Comparison of ENCODE assay signal across 8 cellular contexts in the genomic region with DNA sequence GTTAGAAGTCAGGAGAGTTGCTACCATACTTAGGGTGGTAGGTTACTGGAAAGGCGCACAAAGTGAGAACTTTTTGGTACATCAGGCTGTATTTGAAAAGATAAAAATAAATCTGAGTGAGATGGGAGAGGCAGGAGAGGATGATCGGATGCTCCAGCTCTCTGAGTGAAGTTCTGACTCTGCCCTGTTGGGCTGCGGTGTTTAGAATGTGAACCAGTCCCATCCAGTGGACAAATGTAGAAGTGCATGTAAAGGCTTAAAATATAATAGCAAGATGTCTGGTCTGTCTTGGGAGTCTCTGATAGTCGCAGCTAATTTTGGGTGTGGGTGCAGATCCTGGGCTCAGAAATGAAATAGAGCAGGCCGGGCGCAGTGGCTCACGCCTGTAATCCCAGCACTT. TPM values are rescaled to one million over a fixed set of nuclear protein-coding genes. Genes with fewer than 3 reads are reported as not detected.
DNase-seq lines count a peak whose midpoint lies in the region; ATAC-seq and TF ChIP-seq lines count a peak whose summit lies in the region.

No MANE protein-coding gene starts in this region.

- peaks cover 10% of the 10 kb centered on the region for H3K27me3 Mint-ChIP-seq in T-helper 2 cell treated with Interferon-gamma antibody and Interleukin-4, amounts not matched to agents 5 μg/mL and 100 μg/mL, for 36 hours (ENCODE audit: low read depth)

- H3K9me3 Mint-ChIP-seq in T-helper 2 cell treated with Interferon-gamma antibody and Interleukin-4, amounts not matched to agents 5 μg/mL and 100 μg/mL, for 36 hours: no peaks in the 10 kb centered on the region

- no peaks in the 10 kb centered on the region for H3K36me3 ChIP-seq in body of pancreas (replicated peaks in 1 of 2; ENCODE audit: insufficient read depth in 1 of 2, low read depth in 2 of 2)
- no peaks in the 10 kb centered on the region for H3K36me3 ChIP-seq in spleen

- TF ChIP-seq POLR2A in body of pancreas (IDR thresholded peaks at IDR 0.05): no peak
- TF ChIP-seq POLR2A in spleen (IDR thresholded peaks at IDR 0.05): no peak

- TF ChIP-seq CTCF in body of pancreas (IDR thresholded peaks at IDR 0.05): peak; percentile 53 to 95 (median 90)
- peak; percentile 34 to 76 (median 70) for TF ChIP-seq CTCF in spleen (IDR thresholded peaks at IDR 0.05 in 8 of 11, conservative IDR thresholded peaks at IDR 0.05 in 3 of 11)

- no peaks in the 10 kb centered on the region for H3K36me3 Mint-ChIP-seq in T-helper 2 cell treated with Interferon-gamma antibody and Interleukin-4, amounts not matched to agents 5 μg/mL and 100 μg/mL, for 36 hours (ENCODE audit: low read depth)

- DNase-seq in T-helper 2 cell: peak in 3 of 5 experiments; percentile 4 to 51 (median 7)
- DNase-seq in T-helper 2 cell treated with Interferon-gamma antibody and Interleukin-4, amounts not matched to agents 5 μg/mL and 100 μg/mL, for 36 hours (ENCODE audit: low spot score): no peak
- DNase-seq in HS-27A (ENCODE audit: low read depth): peak; percentile 34
- DNase-seq in RKO (ENCODE audit: low spot score): peak; percentile 80
- peak; percentile 30 to 59 (median 45) for DNase-seq in body of pancreas
- peak; percentile 65 for DNase-seq in iPS-NIHi11 (ENCODE audit: low spot score)
- DNase-seq in spleen: no peak

- H3K9me3 ChIP-seq in body of pancreas: no peaks in the 10 kb centered on the region
- no peaks in the 10 kb centered on the region for H3K9me3 ChIP-seq in spleen

- H3K27me3 ChIP-seq in body of pancreas: no peaks in the 10 kb centered on the region
- no peaks in the 10 kb centered on the region for H3K27me3 ChIP-seq in spleen (replicated peaks in 1 of 7)

- H3K4me1 Mint-ChIP-seq in T-helper 2 cell treated with Interferon-gamma antibody and Interleukin-4, amounts not matched to agents 5 μg/mL and 100 μg/mL, for 36 hours (ENCODE audit: low read depth): no peaks in the 10 kb centered on the region

- ATAC-seq in GM21423 (IDR thresholded peaks at IDR 0.05; ENCODE audit: unreplicated experiment) (peak; percentile 89), body of pancreas (peak; percentile 87)

- intact Hi-C loops in body of pancreas (cut with DNase I) (loop anchor here (5.0 kb wide), 1 partner anchor 57 kb away; no protein-coding TSS in a partner anchor), spleen (cut with DNase I; ENCODE audit: low total_unique reads) (loop anchor here (5.0 kb wide), 1 partner anchor 43 kb away; no protein-coding TSS in a partner anchor)

- H3K27ac ChIP-seq in body of pancreas (no peak overlapping the region), spleen (no peak overlapping the region)

- WGBS in body of pancreas, 2 donors: 21% methylated on average over 7 of the region's 7 CpGs
- WGBS in spleen, 5 donors: 46 to 56% (median 51%) methylated on average over 7 of the region's 7 CpGs

- H3K4me3 Mint-ChIP-seq in T-helper 2 cell treated with Interferon-gamma antibody and Interleukin-4, amounts not matched to agents 5 μg/mL and 100 μg/mL, for 36 hours: no peak overlapping the region

- H3K27ac Mint-ChIP-seq in T-helper 2 cell treated with Interferon-gamma antibody and Interleukin-4, amounts not matched to agents 5 μg/mL and 100 μg/mL, for 36 hours: no peak overlapping the region

- H3K4me1 ChIP-seq in body of pancreas (no peaks in the 10 kb centered on the region), spleen (peaks cover 0 to 18% (median 8%) of the 10 kb centered on the region in 6 donors)

- no peak overlapping the region for H3K4me3 ChIP-seq in body of pancreas
- peak overlapping the region in 1 of 8 donors; percentile 28 for H3K4me3 ChIP-seq in spleen

RNA-seq across cellular contexts. Expression of a gene that starts 30.4 kb away (rescaled TPM):
- 1 to 10 TPM; 3.3 to 3.4 TPM for total RNA-seq in body of pancreas
- 1 to 10 TPM in 5 of 7 donors, under 1 TPM in 2; 0.52 to 4.4 (median 1.2) TPM for total RNA-seq in spleen
- under 1 TPM; 0.17 to 0.42 (median 0.33) TPM for polyA plus RNA-seq in spleen

RNA-seq across cellular contexts. Expression of a gene that starts 35.3 kb away (rescaled TPM):
- total RNA-seq in body of pancreas (10 to 100 TPM; 36.3 to 52.4 TPM), spleen (10 to 100 TPM; 48.5 to 89.0 (median 58.8) TPM)
- polyA plus RNA-seq in spleen: 10 to 100 TPM; 39.4 to 86.6 (median 60.5) TPM

RNA-seq across cellular contexts. Expression of a gene that starts 36.1 kb away (rescaled TPM):
- total RNA-seq in body of pancreas: not detected
- total RNA-seq in spleen: not detected
- polyA plus RNA-seq in spleen: under 1 TPM in 1 of 3 donors, not detected in 2; 0.02 TPM

Comparison
In these comparisons a context has a peak if more than half of its experiments do, and no peak if none do; other contexts are left out.
1. DNase-seq: peak in T-helper 2 cell (3 of 5), HS-27A (single experiment), RKO (single experiment), body of pancreas (4 of 4) and iPS-NIHi11 (single experiment); none in T-helper 2 cell treated with Interferon-gamma antibody and Interleukin-4, amounts not matched to agents 5 μg/mL and 100 μg/mL, for 36 hours (single experiment) and spleen (single experiment).